In genomic region chr1:20950689-20951088, GRCh38 we compare ENCODE assay signal across 1 cellular context.
TF ChIP-seq lines count a peak whose summit lies in the region.

No MANE protein-coding gene starts in this region.

TF ChIP-seq in HepG2, 621 proteins besides CTCF, POLR2A, EP300 and RAD21 (continued from another document):
- TF ChIP-seq HNF1A (IDR thresholded peaks at IDR 0.05; ENCODE audit: low read depth) (no peak), HNF1A (CRISPR knock-in tag; IDR thresholded peaks at IDR 0.05; ENCODE audit: borderline replicate concordance) (no peak), ZBTB3 (CRISPR knock-in tag; IDR thresholded peaks at IDR 0.05; ENCODE audit: borderline replicate concordance, low read depth) (no peak), SRSF1 (optimal IDR thresholded peaks at IDR 0.05; ENCODE audit: low read depth, low read length) (no peak), NCOA5 (CRISPR knock-in tag; IDR thresholded peaks at IDR 0.05) (no peak), EEA1 (CRISPR knock-in tag; IDR thresholded peaks at IDR 0.05; ENCODE audit: borderline replicate concordance) (no peak), DMAP1 (CRISPR knock-in tag; IDR thresholded peaks at IDR 0.05) (no peak), SMAD9 (CRISPR knock-in tag; IDR thresholded peaks at IDR 0.05) (no peak), CEBPB (IDR thresholded peaks at IDR 0.05; ENCODE audit: borderline replicate concordance, low read depth, low read length) (peak; percentile 54; the same call in 1 of the 2 replicates), CEBPG (CRISPR knock-in tag; IDR thresholded peaks at IDR 0.05) (0 out of 2 replicates have a peak, but pooled peaks have one; percentile 35), ZNF558 (CRISPR knock-in tag; IDR thresholded peaks at IDR 0.05; ENCODE audit: borderline replicate concordance) (no peak), MTERF4 (CRISPR knock-in tag; IDR thresholded peaks at IDR 0.05) (no peak)
